Comparison of ENCODE assay signal across 9 cellular contexts in genomic region chr2:31219131-31219969, GRCh38. TPM values are rescaled to one million over a fixed set of nuclear protein-coding genes. Genes with fewer than 3 reads are reported as not detected.
DNase-seq lines count a peak whose midpoint lies in the region; ATAC-seq and TF ChIP-seq lines count a peak whose summit lies in the region.
"Had no signal": no experiment of that assay in that cellular context is flagged by ENCODE, and none has a peak within 500 bp of the region (broad histone marks: within the 10 kb centered on the region; RNA-seq: fewer than 3 reads in every experiment).

No MANE protein-coding gene starts in this region.

- H3K4me3 ChIP-seq in BLaER1 treated with 17β-estradiol and CSF1 and Interleukin-3, amounts not matched to agents 10 nM and 100 nM: peak overlapping the region in 9 of 10 experiments; percentile 7 to 42 (median 26); a peak in 11 of 20 replicates
- H3K4me3 ChIP-seq in thyroid gland (replicated peaks in 1 of 3): no peak overlapping the region
- H3K4me3 ChIP-seq: gastrocnemius medialis had no signal

- H3K4me1 ChIP-seq in BLaER1 treated with 17β-estradiol and CSF1 and Interleukin-3, amounts not matched to agents 10 nM and 100 nM: peaks cover 89 to 100% (median 98%) of the 10 kb centered on the region in 10 experiments
- H3K4me1 ChIP-seq in thyroid gland: no peaks in the 10 kb centered on the region
- H3K4me1 ChIP-seq: gastrocnemius medialis had no signal

- no peak overlapping the region for H3K4me3 Mint-ChIP-seq in dendritic cell treated with granulocyte-macrophage colony-stimulating factor and Interleukin-4, amounts not matched to agents 40 ng/mL and 50 ng/mL, for 4 days
- H3K4me3 Mint-ChIP-seq in glutamatergic neuron (ENCODE audit: unreplicated experiment): no peak overlapping the region

- H3K4me2 ChIP-seq in BLaER1 treated with 17β-estradiol and CSF1 and Interleukin-3, amounts not matched to agents 10 nM and 100 nM: peak overlapping the region; percentile 83 to 95 (median 90)

- DNase-seq in glutamatergic neuron (no peak), NCI-H2029 (lab: John Stamatoyannopoulos, UW) (no peak), thyroid gland (no peak)
- no peak for DNase-seq in stimulated activated CD4-positive, alpha-beta T cell treated with anti-CD3 and anti-CD28 coated beads, Interleukin-1b, Interleukin-23, amount 100 ng/mL, for 48 hours
- DNase-seq: gastrocnemius medialis had no signal

- TF ChIP-seq CTCF in glutamatergic neuron (IDR thresholded peaks at IDR 0.05; ENCODE audit: partially characterized antibody, unreplicated experiment) (no peak), thyroid gland (IDR thresholded peaks at IDR 0.05) (no peak)

- H3K27ac ChIP-seq in BLaER1 treated with 17β-estradiol and CSF1 and Interleukin-3, amounts not matched to agents 10 nM and 100 nM: peak overlapping the region; percentile 93 to 99 (median 95)
- no peak overlapping the region for H3K27ac ChIP-seq in thyroid gland
- H3K27ac ChIP-seq: gastrocnemius medialis had no signal

- H3K36me3 Mint-ChIP-seq in dendritic cell treated with granulocyte-macrophage colony-stimulating factor and Interleukin-4, amounts not matched to agents 40 ng/mL and 50 ng/mL, for 4 days (ENCODE audit: low read depth): no peaks in the 10 kb centered on the region
- no peaks in the 10 kb centered on the region for H3K36me3 Mint-ChIP-seq in glutamatergic neuron (ENCODE audit: unreplicated experiment)

- peak overlapping the region; percentile 59 for H3K27ac Mint-ChIP-seq in dendritic cell treated with granulocyte-macrophage colony-stimulating factor and Interleukin-4, amounts not matched to agents 40 ng/mL and 50 ng/mL, for 4 days
- H3K27ac Mint-ChIP-seq in glutamatergic neuron (ENCODE audit: unreplicated experiment): no peak overlapping the region

- no peak for TF ChIP-seq POLR2A in thyroid gland (IDR thresholded peaks at IDR 0.05)

- H3K9me3 Mint-ChIP-seq in dendritic cell treated with granulocyte-macrophage colony-stimulating factor and Interleukin-4, amounts not matched to agents 40 ng/mL and 50 ng/mL, for 4 days: no peaks in the 10 kb centered on the region
- H3K9me3 Mint-ChIP-seq in glutamatergic neuron (ENCODE audit: unreplicated experiment): no peaks in the 10 kb centered on the region

- H3K9ac ChIP-seq in BLaER1 treated with 17β-estradiol and CSF1 and Interleukin-3, amounts not matched to agents 10 nM and 100 nM: peak overlapping the region; percentile 78 to 86 (median 83)

- H3K36me3 ChIP-seq in BLaER1 treated with 17β-estradiol and CSF1 and Interleukin-3, amounts not matched to agents 10 nM and 100 nM: no peaks in the 10 kb centered on the region
- H3K36me3 ChIP-seq in thyroid gland: no peaks in the 10 kb centered on the region
- H3K36me3 ChIP-seq: gastrocnemius medialis had no signal

- H3K27me3 Mint-ChIP-seq in dendritic cell treated with granulocyte-macrophage colony-stimulating factor and Interleukin-4, amounts not matched to agents 40 ng/mL and 50 ng/mL, for 4 days: no peaks in the 10 kb centered on the region
- H3K27me3 Mint-ChIP-seq in glutamatergic neuron (ENCODE audit: unreplicated experiment): no peaks in the 10 kb centered on the region

- no peaks in the 10 kb centered on the region for H3K9me3 ChIP-seq in BLaER1 treated with 17β-estradiol and CSF1 and Interleukin-3, amounts not matched to agents 10 nM and 100 nM (replicated peaks in 1 of 11)
- no peaks in the 10 kb centered on the region for H3K9me3 ChIP-seq in thyroid gland
- H3K9me3 ChIP-seq: gastrocnemius medialis had no signal

- H3K27me3 ChIP-seq in BLaER1 treated with 17β-estradiol and CSF1 and Interleukin-3, amounts not matched to agents 10 nM and 100 nM: no peaks in the 10 kb centered on the region
- no peaks in the 10 kb centered on the region for H3K27me3 ChIP-seq in thyroid gland

- H4K20me1 ChIP-seq in BLaER1 treated with 17β-estradiol and CSF1 and Interleukin-3, amounts not matched to agents 10 nM and 100 nM: no peaks in the 10 kb centered on the region

- intact Hi-C loops in dendritic cell treated with granulocyte-macrophage colony-stimulating factor and Interleukin-4, amounts not matched to agents 40 ng/mL and 50 ng/mL, for 4 days (cut with micrococcal nuclease): no loop called here
- intact Hi-C loops in thyroid gland (cut with DNase I): no loop called here

- WGBS in thyroid gland, 2 donors: 62 to 66% methylated on average over 11 of the region's 11 CpGs

- peaks cover 40% of the 10 kb centered on the region for H3K4me1 Mint-ChIP-seq in dendritic cell treated with granulocyte-macrophage colony-stimulating factor and Interleukin-4, amounts not matched to agents 40 ng/mL and 50 ng/mL, for 4 days (ENCODE audit: low read depth)
- no peaks in the 10 kb centered on the region for H3K4me1 Mint-ChIP-seq in glutamatergic neuron (ENCODE audit: low read depth, unreplicated experiment)

- ATAC-seq in GM19372 (IDR thresholded peaks at IDR 0.05; ENCODE audit: low read depth, unreplicated experiment) (peak; percentile 73), HG03097 (IDR thresholded peaks at IDR 0.05; ENCODE audit: low FRiP score, unreplicated experiment) (peak; percentile 65)

RNA-seq across cellular contexts. Expression of gene CAPN14, which starts 2.0 kb away (rescaled TPM):
- total RNA-seq in glutamatergic neuron (ENCODE audit: unreplicated experiment) (0.25 TPM), thyroid gland (under 1 TPM in 2 of 4 donors, not detected in 2; 0.15 to 0.27 TPM)
- total RNA-seq: gastrocnemius medialis had no signal

RNA-seq across cellular contexts. Expression of gene EHD3, which starts 14.6 kb away (rescaled TPM):
- 11.5 TPM for total RNA-seq in glutamatergic neuron (ENCODE audit: unreplicated experiment)
- 1 to 10 TPM; 4.2 to 9.2 (median 5.5) TPM for total RNA-seq in thyroid gland

Comparison
In these comparisons a context has a peak if more than half of its experiments do, and no peak if none do; other contexts are left out.
1. H3K27ac ChIP-seq: peak in BLaER1 treated with 17β-estradiol and CSF1 and Interleukin-3, amounts not matched to agents 10 nM and 100 nM (11 of 11); none in thyroid gland (0 of 3).
2. H3K4me3 ChIP-seq: peak in BLaER1 treated with 17β-estradiol and CSF1 and Interleukin-3, amounts not matched to agents 10 nM and 100 nM (9 of 10); none in thyroid gland (0 of 3).